25 cellular contexts compared by ENCODE assay signal in the genomic region with DNA sequence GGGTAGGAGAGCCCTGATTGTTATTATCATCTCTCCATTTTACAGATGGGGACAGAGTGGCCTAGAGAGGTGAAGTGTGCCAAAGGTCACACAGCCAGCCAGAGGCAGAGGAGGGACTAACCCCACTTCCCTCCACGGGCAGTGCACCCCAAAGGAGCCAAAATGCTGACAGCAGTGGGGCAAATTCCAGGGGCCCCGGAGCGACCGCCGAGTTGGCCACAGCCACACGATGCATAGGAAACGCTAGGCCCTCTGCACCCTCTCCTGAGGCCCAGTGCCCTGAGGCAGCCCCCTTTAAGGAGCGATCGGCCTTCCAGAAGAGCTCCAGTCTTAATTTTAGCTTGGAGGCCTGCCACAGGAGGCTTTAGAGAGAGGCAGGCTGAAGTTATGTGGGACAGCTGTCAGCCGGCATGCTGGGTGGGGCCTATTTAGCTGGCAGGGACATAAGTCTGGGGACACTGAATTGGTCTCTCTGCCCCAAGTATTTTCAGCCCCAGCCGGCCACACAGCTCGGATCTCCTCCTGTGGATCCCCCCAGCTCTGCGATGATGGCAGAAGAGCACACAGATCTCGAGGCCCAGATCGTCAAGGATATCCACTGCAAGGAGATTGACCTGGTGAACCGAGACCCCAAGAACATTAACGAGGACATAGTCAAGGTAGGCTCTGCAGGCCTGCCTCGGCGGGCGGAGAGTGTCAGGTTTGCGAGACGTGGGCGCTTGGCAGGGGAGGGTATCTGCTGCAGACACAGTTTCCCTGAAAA. TPM values are rescaled to one million over a fixed set of nuclear protein-coding genes. Genes with fewer than 3 reads are reported as not detected.
DNase-seq lines count a peak whose midpoint lies in the region; ATAC-seq lines count a peak whose summit lies in the region.
"Had no signal": no experiment of that assay in that cellular context is flagged by ENCODE, and none has a peak within 500 bp of the region (broad histone marks: within the 10 kb centered on the region; RNA-seq: fewer than 3 reads in every experiment).

Gene CAV3 (plus strand): TSS at position 471 of the 763 bp plus-strand sequence. CDS start 75 bp downstream, at position 546.

- H3K36me3 ChIP-seq in skeletal muscle tissue (ENCODE audit: control insufficient read depth in 3 of 3, insufficient read depth in 3 of 3, low read length in 3 of 3), result peaks cover 4 to 8% (median 7%) of the 10 kb centered on the region in 3 donors
- H3K36me3 ChIP-seq: gastroesophageal sphincter, upper lobe of left lung had no signal

- H3K4me1 Mint-ChIP-seq in activated CD4-positive, alpha-beta memory T cell treated with anti-CD3 and anti-CD28 coated beads for 36 hours (ENCODE audit: low read depth), result no peaks in the 10 kb centered on the region
- no peaks in the 10 kb centered on the region for H3K4me1 Mint-ChIP-seq in activated CD4-positive, alpha-beta memory T cell treated with anti-CD3 and anti-CD28 coated beads, Interleukin-2, amount 10 ng/mL, durations not matched to agents 7 days and 5 days
- H3K4me1 Mint-ChIP-seq in activated CD8-positive, alpha-beta memory T cell treated with anti-CD3 and anti-CD28 coated beads, Interleukin-2, amount 10 ng/mL, durations not matched to agents 7 days and 5 days, result no peaks in the 10 kb centered on the region
- H3K4me1 Mint-ChIP-seq: activated CD4-positive, alpha-beta T cell treated with anti-CD3 and anti-CD28 coated beads, Interleukin-2, amount 10 ng/mL, durations not matched to agents 7 days and 5 days; natural killer cell; T-helper 17 cell had no signal

- CTCF ChIA-PET in activated CD4-positive, alpha-beta memory T cell treated with anti-CD3 and anti-CD28 coated beads for 36 hours (lab: Charles Lee), result no interaction called here
- CTCF ChIA-PET in activated CD4-positive, alpha-beta memory T cell treated with anti-CD3 and anti-CD28 coated beads, Interleukin-2, amount 10 ng/mL, durations not matched to agents 7 days and 5 days (lab: Charles Lee), result no interaction called here
- CTCF ChIA-PET in activated CD8-positive, alpha-beta memory T cell treated with anti-CD3 and anti-CD28 coated beads, Interleukin-2, amount 10 ng/mL, durations not matched to agents 7 days and 5 days (lab: Charles Lee), result interaction anchor here (1.0 kb wide), 1 partner anchor 36 kb away, joined by 4 read pairs; the partner anchor contains the start of gene OXTR

- H3K9ac ChIP-seq in skeletal muscle tissue (ENCODE audit: low read depth in 1 of 3, low read length in 3 of 3), result peak within 1 kb of the TSS; percentile 93 to 98 (median 94)
- H3K9ac ChIP-seq: GM23248 had no signal

- no peaks in the 10 kb centered on the region for H3K9me3 Mint-ChIP-seq in activated CD4-positive, alpha-beta memory T cell treated with anti-CD3 and anti-CD28 coated beads for 36 hours
- no peaks in the 10 kb centered on the region for H3K9me3 Mint-ChIP-seq in activated CD4-positive, alpha-beta memory T cell treated with anti-CD3 and anti-CD28 coated beads, Interleukin-2, amount 10 ng/mL, durations not matched to agents 7 days and 5 days
- H3K9me3 Mint-ChIP-seq in activated CD8-positive, alpha-beta memory T cell treated with anti-CD3 and anti-CD28 coated beads, Interleukin-2, amount 10 ng/mL, durations not matched to agents 7 days and 5 days (ENCODE audit: low read depth), result no peaks in the 10 kb centered on the region
- H3K9me3 Mint-ChIP-seq: activated CD4-positive, alpha-beta T cell treated with anti-CD3 and anti-CD28 coated beads, Interleukin-2, amount 10 ng/mL, durations not matched to agents 7 days and 5 days; natural killer cell had no signal

- POLR2A ChIA-PET in activated CD4-positive, alpha-beta memory T cell treated with anti-CD3 and anti-CD28 coated beads for 36 hours (lab: Charles Lee), result no interaction called here
- POLR2A ChIA-PET in activated CD4-positive, alpha-beta memory T cell treated with anti-CD3 and anti-CD28 coated beads, Interleukin-2, amount 10 ng/mL, durations not matched to agents 7 days and 5 days (lab: Charles Lee), result no interaction called here

- no peak within 1 kb of the TSS for H3K4me3 Mint-ChIP-seq in activated CD4-positive, alpha-beta memory T cell treated with anti-CD3 and anti-CD28 coated beads for 36 hours
- H3K4me3 Mint-ChIP-seq in activated CD4-positive, alpha-beta memory T cell treated with anti-CD3 and anti-CD28 coated beads, Interleukin-2, amount 10 ng/mL, durations not matched to agents 7 days and 5 days, result no peak within 1 kb of the TSS
- H3K4me3 Mint-ChIP-seq in activated CD8-positive, alpha-beta memory T cell treated with anti-CD3 and anti-CD28 coated beads, Interleukin-2, amount 10 ng/mL, durations not matched to agents 7 days and 5 days, result no peak within 1 kb of the TSS
- H3K4me3 Mint-ChIP-seq: activated CD4-positive, alpha-beta T cell treated with anti-CD3 and anti-CD28 coated beads, Interleukin-2, amount 10 ng/mL, durations not matched to agents 7 days and 5 days; natural killer cell; T-helper 17 cell had no signal

- peak within 1 kb of the TSS; percentile 82 to 89 (median 83) for H3K4me3 ChIP-seq in skeletal muscle tissue (ENCODE audit: low read length in 3 of 3)
- H3K4me3 ChIP-seq: gastroesophageal sphincter, GM23248 had no signal

- H3K27me3 Mint-ChIP-seq in activated CD4-positive, alpha-beta memory T cell treated with anti-CD3 and anti-CD28 coated beads for 36 hours, result peaks cover 5% of the 10 kb centered on the region
- no peaks in the 10 kb centered on the region for H3K27me3 Mint-ChIP-seq in activated CD4-positive, alpha-beta memory T cell treated with anti-CD3 and anti-CD28 coated beads, Interleukin-2, amount 10 ng/mL, durations not matched to agents 7 days and 5 days
- H3K27me3 Mint-ChIP-seq in activated CD8-positive, alpha-beta memory T cell treated with anti-CD3 and anti-CD28 coated beads, Interleukin-2, amount 10 ng/mL, durations not matched to agents 7 days and 5 days, result peaks cover 2% of the 10 kb centered on the region
- H3K27me3 Mint-ChIP-seq: activated CD4-positive, alpha-beta T cell treated with anti-CD3 and anti-CD28 coated beads, Interleukin-2, amount 10 ng/mL, durations not matched to agents 7 days and 5 days had no signal

- H3K9me3 ChIP-seq in skeletal muscle tissue (ENCODE audit: control insufficient read depth in 3 of 3, low read length in 3 of 3), result no peaks in the 10 kb centered on the region
- H3K9me3 ChIP-seq: Caco-2, gastroesophageal sphincter, upper lobe of left lung had no signal

- intact Hi-C loops in activated CD4-positive, alpha-beta memory T cell treated with anti-CD3 and anti-CD28 coated beads for 36 hours (cut with micrococcal nuclease), result no loop called here

- H3K36me3 Mint-ChIP-seq in activated CD4-positive, alpha-beta memory T cell treated with anti-CD3 and anti-CD28 coated beads for 36 hours, result no peaks in the 10 kb centered on the region
- no peaks in the 10 kb centered on the region for H3K36me3 Mint-ChIP-seq in activated CD4-positive, alpha-beta memory T cell treated with anti-CD3 and anti-CD28 coated beads, Interleukin-2, amount 10 ng/mL, durations not matched to agents 7 days and 5 days (ENCODE audit: low read depth)
- no peaks in the 10 kb centered on the region for H3K36me3 Mint-ChIP-seq in activated CD8-positive, alpha-beta memory T cell treated with anti-CD3 and anti-CD28 coated beads, Interleukin-2, amount 10 ng/mL, durations not matched to agents 7 days and 5 days
- H3K36me3 Mint-ChIP-seq: natural killer cell had no signal

- H3K27ac ChIP-seq in skeletal muscle tissue (ENCODE audit: low read depth, low read length), result peak within 1 kb of the TSS; percentile 95
- H3K27ac ChIP-seq: gastroesophageal sphincter, GM23248, upper lobe of left lung had no signal

- peak within 1 kb of the TSS; percentile 15 for H3K27ac Mint-ChIP-seq in activated CD4-positive, alpha-beta memory T cell treated with anti-CD3 and anti-CD28 coated beads for 36 hours
- no peak within 1 kb of the TSS for H3K27ac Mint-ChIP-seq in activated CD4-positive, alpha-beta memory T cell treated with anti-CD3 and anti-CD28 coated beads, Interleukin-2, amount 10 ng/mL, durations not matched to agents 7 days and 5 days
- no peak within 1 kb of the TSS for H3K27ac Mint-ChIP-seq in activated CD8-positive, alpha-beta memory T cell treated with anti-CD3 and anti-CD28 coated beads, Interleukin-2, amount 10 ng/mL, durations not matched to agents 7 days and 5 days
- H3K27ac Mint-ChIP-seq: activated CD4-positive, alpha-beta T cell treated with anti-CD3 and anti-CD28 coated beads, Interleukin-2, amount 10 ng/mL, durations not matched to agents 7 days and 5 days; natural killer cell; T-helper 17 cell had no signal

- ATAC-seq in GM18498 (IDR thresholded peaks at IDR 0.05; ENCODE audit: unreplicated experiment), result no peak
- ATAC-seq in activated CD8-positive, alpha-beta memory T cell treated with anti-CD3 and anti-CD28 coated beads, Interleukin-2, amount 10 ng/mL, durations not matched to agents 7 days and 5 days, result no peak
- ATAC-seq: gastroesophageal sphincter, natural killer cell, T-helper 17 cell had no signal

- H3K4me1 ChIP-seq in skeletal muscle tissue (ENCODE audit: control insufficient read depth in 3 of 3, insufficient read depth in 3 of 3, low read length in 3 of 3), result peaks cover 35 to 49% (median 38%) of the 10 kb centered on the region in 3 donors
- H3K4me1 ChIP-seq: Caco-2, gastroesophageal sphincter, upper lobe of left lung had no signal

- DNase-seq in activated CD4-positive, alpha-beta memory T cell treated with anti-CD3 and anti-CD28 coated beads for 36 hours, result no peak
- DNase-seq in activated CD4-positive, alpha-beta memory T cell treated with anti-CD3 and anti-CD28 coated beads, Interleukin-2, amount 10 ng/mL, durations not matched to agents 7 days and 5 days, result no peak
- DNase-seq in dedifferentiated amniotic fluid mesenchymal stem cell (ENCODE audit: extremely low spot score) (peak; percentile 33), left kidney (ENCODE audit: low read depth, low spot score) (peak; percentile 23), germinal center (ENCODE audit: low spot score) (no peak)
- DNase-seq in activated CD8-positive, alpha-beta memory T cell treated with anti-CD3 and anti-CD28 coated beads, Interleukin-2, amount 10 ng/mL, durations not matched to agents 7 days and 5 days, result no peak
- DNase-seq: activated CD4-positive, alpha-beta T cell treated with anti-CD3 and anti-CD28 coated beads, Interleukin-2, amount 10 ng/mL, durations not matched to agents 7 days and 5 days; activated gamma-delta T cell treated with Interleukin-2 at 50 U/mL for 16 hours; amygdala; caudate nucleus; effector CD4-positive, alpha-beta T cell; GM23248; natural killer cell; NCI-H1417; NCI-H524 treated with DMSO at 0.1 percent for 48 hours; SIG-M5; T-helper 17 cell had no signal

- no peaks in the 10 kb centered on the region for H3K27me3 ChIP-seq in skeletal muscle tissue (ENCODE audit: control insufficient read depth in 3 of 3, insufficient read depth in 3 of 3, low read length in 3 of 3)
- H3K27me3 ChIP-seq: gastroesophageal sphincter, upper lobe of left lung had no signal

RNA-seq across cellular contexts. Expression of gene CAV3, which starts in this region (rescaled TPM):
- total RNA-seq in activated CD4-positive, alpha-beta memory T cell treated with anti-CD3 and anti-CD28 coated beads for 36 hours, result not detected
- not detected for total RNA-seq in activated CD4-positive, alpha-beta memory T cell treated with anti-CD3 and anti-CD28 coated beads, Interleukin-2, amount 10 ng/mL, durations not matched to agents 7 days and 5 days
- total RNA-seq in skeletal muscle tissue, result 222 TPM
- total RNA-seq in activated CD8-positive, alpha-beta memory T cell treated with anti-CD3 and anti-CD28 coated beads, Interleukin-2, amount 10 ng/mL, durations not matched to agents 7 days and 5 days, result not detected
- total RNA-seq: activated CD4-positive, alpha-beta T cell treated with anti-CD3 and anti-CD28 coated beads, Interleukin-2, amount 10 ng/mL, durations not matched to agents 7 days and 5 days; Caco-2; gastroesophageal sphincter; GM23248; kidney epithelial cell; mesenteric fat pad; natural killer cell; posterior vena cava; T-helper 17 cell had no signal

Comparison
In these comparisons a context has a peak if more than half of its experiments do, and no peak if none do; other contexts are left out.
1. RNA of gene CAV3 (total RNA-seq): 222 TPM in skeletal muscle tissue (single experiment); not detected in activated CD4-positive, alpha-beta memory T cell treated with anti-CD3 and anti-CD28 coated beads for 36 hours, not detected in activated CD4-positive, alpha-beta memory T cell treated with anti-CD3 and anti-CD28 coated beads, Interleukin-2, amount 10 ng/mL, durations not matched to agents 7 days and 5 days and not detected in activated CD8-positive, alpha-beta memory T cell treated with anti-CD3 and anti-CD28 coated beads, Interleukin-2, amount 10 ng/mL, durations not matched to agents 7 days and 5 days; every median in the first group is over 100 times any median in the second.
2. DNase-seq: peak in dedifferentiated amniotic fluid mesenchymal stem cell (single experiment) and left kidney (single experiment); none in activated CD4-positive, alpha-beta memory T cell treated with anti-CD3 and anti-CD28 coated beads for 36 hours (single experiment), activated CD4-positive, alpha-beta memory T cell treated with anti-CD3 and anti-CD28 coated beads, Interleukin-2, amount 10 ng/mL, durations not matched to agents 7 days and 5 days (single experiment), activated CD8-positive, alpha-beta memory T cell treated with anti-CD3 and anti-CD28 coated beads, Interleukin-2, amount 10 ng/mL, durations not matched to agents 7 days and 5 days (single experiment) and germinal center (single experiment).